Comparison of ENCODE assay signal across 11 cellular contexts in genomic region chr1:234887026-234887910, GRCh38.
DNase-seq lines count a peak whose midpoint lies in the region; ATAC-seq and TF ChIP-seq lines count a peak whose summit lies in the region.
"Had no signal": no experiment of that assay in that cellular context is flagged by ENCODE, and none has a peak within 500 bp of the region (broad histone marks: within the 10 kb centered on the region; RNA-seq: fewer than 3 reads in every experiment).

No MANE protein-coding gene starts in this region.

- H3K4me1 Mint-ChIP-seq in brain = peaks cover 37% of the 10 kb centered on the region

- H3K4me2 ChIP-seq in hepatocyte = peak overlapping the region; percentile 9

- H3K4me1 ChIP-seq in hepatocyte (ENCODE audit: insufficient read depth) (peaks cover 28% of the 10 kb centered on the region), thoracic aorta (ENCODE audit: control insufficient read depth in 1 of 2, low read depth in 2 of 2) (peaks cover 17 to 32% of the 10 kb centered on the region in 2 donors)

- no peak overlapping the region for H2AFZ ChIP-seq in hepatocyte

- DNase-seq in NCI-H1694 treated with DMSO at 0.1 percent for 48 hours (lab: John Stamatoyannopoulos, UW) (peak; percentile 23), hepatocyte (ENCODE audit: low spot score) (no peak), thoracic aorta (ENCODE audit: low spot score) (no peak), GM13976 (ENCODE audit: low spot score) (no peak), RKO (ENCODE audit: low spot score) (no peak), HuH-7.5 (ENCODE audit: low spot score) (no peak)
- DNase-seq: activated CD8-positive, alpha-beta memory T cell treated with anti-CD3 and anti-CD28 coated beads, Interleukin-2, amount 50 U/mL, for 48 hours; DMS53; T-helper 9 cell had no signal

- WGBS in hepatocyte (ENCODE audit: low lambda C conversion rate, missing lambda C conversion rate) = 78% methylated on average over 13 of the region's 13 CpGs

- peak; percentile 35 for ATAC-seq in thoracic aorta (ENCODE audit: insufficient number of reproducible peaks, low FRiP score, low read depth)
- no peak for ATAC-seq in GM18907 (IDR thresholded peaks at IDR 0.05; ENCODE audit: unreplicated experiment)

- TF ChIP-seq CTCF in brain (conservative IDR thresholded peaks at IDR 0.05) (no peak), hepatocyte (IDR thresholded peaks at IDR 0.05; ENCODE audit: poor library complexity) (no peak), thoracic aorta (IDR thresholded peaks at IDR 0.05) (no peak), GM13976 (IDR thresholded peaks at IDR 0.05; ENCODE audit: borderline replicate concordance, control extremely low read depth, extremely low read depth, insufficient read depth, missing control alignments) (no peak)

- no peaks in the 10 kb centered on the region for H3K9me2 ChIP-seq in hepatocyte (replicated peaks; ENCODE audit: insufficient read depth)

- H3K27me3 Mint-ChIP-seq in brain = no peaks in the 10 kb centered on the region

- no peaks in the 10 kb centered on the region for H3K36me3 ChIP-seq in hepatocyte (replicated peaks; ENCODE audit: insufficient read depth, low read depth)
- no peaks in the 10 kb centered on the region for H3K36me3 ChIP-seq in thoracic aorta

- no peaks in the 10 kb centered on the region for H3K27me3 ChIP-seq in hepatocyte
- no peaks in the 10 kb centered on the region for H3K27me3 ChIP-seq in thoracic aorta (replicated peaks; ENCODE audit: insufficient read depth)

- H3K27ac Mint-ChIP-seq in brain = peak overlapping the region in 3 of 5 experiments; percentile 61 to 86 (median 85)

- no peak overlapping the region for H3K4me3 ChIP-seq in hepatocyte
- peak overlapping the region; percentile 12 for H3K4me3 ChIP-seq in thoracic aorta

- H3K9me3 ChIP-seq in hepatocyte (ENCODE audit: low read depth) = no peaks in the 10 kb centered on the region
- H3K9me3 ChIP-seq in thoracic aorta = no peaks in the 10 kb centered on the region

- H3K27ac ChIP-seq in hepatocyte (peak overlapping the region; percentile 76), thoracic aorta (peak overlapping the region; percentile 55 to 76)

- no peaks in the 10 kb centered on the region for H3K36me3 Mint-ChIP-seq in brain

- H3K79me2 ChIP-seq in hepatocyte = no peaks in the 10 kb centered on the region

- H3K9me3 Mint-ChIP-seq in brain = peaks cover 0 to 15% (median 0%) of the 10 kb centered on the region in 5 experiments

- H4K20me1 ChIP-seq in hepatocyte (ENCODE audit: insufficient read depth, poor library complexity, severe bottlenecking) = no peaks in the 10 kb centered on the region

- no peak overlapping the region for H3K4me3 Mint-ChIP-seq in brain

- in situ Hi-C loops in GM13976 (cut with MboI; ENCODE audit: low sequenced_read_pairs, unreplicated experiment) = no loop called here
